2 cellular contexts compared by ENCODE assay signal in the genomic region with DNA sequence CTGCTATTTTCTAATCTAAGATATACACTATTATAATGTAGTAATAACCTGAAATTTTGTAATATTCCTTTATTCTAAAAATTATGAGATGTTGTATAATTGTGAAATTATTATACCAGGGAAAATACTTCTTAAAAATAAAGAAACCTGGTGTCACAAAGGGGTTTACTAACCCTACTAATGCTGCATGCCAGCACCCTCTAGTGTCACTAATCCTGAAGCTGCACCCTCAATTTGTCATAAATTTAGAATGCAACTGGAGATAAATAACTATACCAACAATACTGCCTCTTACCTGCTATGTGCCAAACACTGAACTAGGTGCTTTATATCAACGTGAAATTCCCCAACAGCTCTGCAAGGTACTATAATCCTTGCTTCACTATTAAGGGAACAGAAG.
TF ChIP-seq lines count a peak whose summit lies in the region.

No MANE protein-coding gene starts in this region.

TF ChIP-seq in IMR-90, 13 proteins besides CTCF, POLR2A, EP300 and RAD21:
- TF ChIP-seq MAFK (IDR thresholded peaks at IDR 0.05; ENCODE audit: low read depth, low read length) = no peak
- no peak for TF ChIP-seq CHD1 (IDR thresholded peaks at IDR 0.05; ENCODE audit: low read depth, low read length)
- no peak for TF ChIP-seq MAZ (IDR thresholded peaks at IDR 0.05; ENCODE audit: borderline replicate concordance, low read depth, low read length)
- no peak for TF ChIP-seq MXI1 (IDR thresholded peaks at IDR 0.05; ENCODE audit: borderline replicate concordance, low read depth, low read length)
- TF ChIP-seq, protein P1, sequence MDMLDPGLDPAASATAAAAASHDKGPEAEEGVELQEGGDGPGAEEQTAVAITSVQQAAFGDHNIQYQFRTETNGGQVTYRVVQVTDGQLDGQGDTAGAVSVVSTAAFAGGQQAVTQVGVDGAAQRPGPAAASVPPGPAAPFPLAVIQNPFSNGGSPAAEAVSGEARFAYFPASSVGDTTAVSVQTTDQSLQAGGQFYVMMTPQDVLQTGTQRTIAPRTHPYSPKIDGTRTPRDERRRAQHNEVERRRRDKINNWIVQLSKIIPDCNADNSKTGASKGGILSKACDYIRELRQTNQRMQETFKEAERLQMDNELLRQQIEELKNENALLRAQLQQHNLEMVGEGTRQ (IDR thresholded peaks at IDR 0.05; ENCODE audit: low read depth, low read length) = no peak
- no peak for TF ChIP-seq RFX5 (IDR thresholded peaks at IDR 0.05; ENCODE audit: low read depth, low read length)
- no peak for TF ChIP-seq RCOR1 (IDR thresholded peaks at IDR 0.05; ENCODE audit: insufficient replicate concordance, low read length)
- no peak for TF ChIP-seq CEBPB (IDR thresholded peaks at IDR 0.05; ENCODE audit: low read depth, low read length)
- TF ChIP-seq NFE2L2 (IDR thresholded peaks at IDR 0.05; ENCODE audit: low read depth, low read length) = no peak
- TF ChIP-seq, protein P2, sequence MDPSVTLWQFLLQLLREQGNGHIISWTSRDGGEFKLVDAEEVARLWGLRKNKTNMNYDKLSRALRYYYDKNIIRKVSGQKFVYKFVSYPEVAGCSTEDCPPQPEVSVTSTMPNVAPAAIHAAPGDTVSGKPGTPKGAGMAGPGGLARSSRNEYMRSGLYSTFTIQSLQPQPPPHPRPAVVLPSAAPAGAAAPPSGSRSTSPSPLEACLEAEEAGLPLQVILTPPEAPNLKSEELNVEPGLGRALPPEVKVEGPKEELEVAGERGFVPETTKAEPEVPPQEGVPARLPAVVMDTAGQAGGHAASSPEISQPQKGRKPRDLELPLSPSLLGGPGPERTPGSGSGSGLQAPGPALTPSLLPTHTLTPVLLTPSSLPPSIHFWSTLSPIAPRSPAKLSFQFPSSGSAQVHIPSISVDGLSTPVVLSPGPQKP (IDR thresholded peaks at IDR 0.05; ENCODE audit: borderline replicate concordance, low read depth, low read length) = no peak
- no peak for TF ChIP-seq SMC3 (IDR thresholded peaks at IDR 0.05; ENCODE audit: low read depth, low read length)
- no peak for TF ChIP-seq BHLHE40 (IDR thresholded peaks at IDR 0.05; ENCODE audit: low read depth, low read length)
- TF ChIP-seq FOS (IDR thresholded peaks at IDR 0.05; ENCODE audit: low read depth, low read length) = no peak

TF ChIP-seq in HepG2, 621 proteins besides CTCF, POLR2A, EP300 and RAD21:
- TF ChIP-seq, protein P3, sequence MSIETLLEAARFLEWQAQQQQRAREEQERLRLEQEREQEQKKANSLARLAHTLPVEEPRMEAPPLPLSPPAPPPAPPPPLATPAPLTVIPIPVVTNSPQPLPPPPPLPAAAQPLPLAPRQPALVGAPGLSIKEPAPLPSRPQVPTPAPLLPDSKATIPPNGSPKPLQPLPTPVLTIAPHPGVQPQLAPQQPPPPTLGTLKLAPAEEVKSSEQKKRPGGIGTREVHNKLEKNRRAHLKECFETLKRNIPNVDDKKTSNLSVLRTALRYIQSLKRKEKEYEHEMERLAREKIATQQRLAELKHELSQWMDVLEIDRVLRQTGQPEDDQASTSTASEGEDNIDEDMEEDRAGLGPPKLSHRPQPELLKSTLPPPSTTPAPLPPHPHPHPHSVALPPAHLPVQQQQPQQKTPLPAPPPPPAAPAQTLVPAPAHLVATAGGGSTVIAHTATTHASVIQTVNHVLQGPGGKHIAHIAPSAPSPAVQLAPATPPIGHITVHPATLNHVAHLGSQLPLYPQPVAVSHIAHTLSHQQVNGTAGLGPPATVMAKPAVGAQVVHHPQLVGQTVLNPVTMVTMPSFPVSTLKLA (IDR thresholded peaks at IDR 0.05) = no peak
- peak; percentile 38 for TF ChIP-seq STAG1 (CRISPR knock-in tag; IDR thresholded peaks at IDR 0.05)
- TF ChIP-seq, protein P4, sequence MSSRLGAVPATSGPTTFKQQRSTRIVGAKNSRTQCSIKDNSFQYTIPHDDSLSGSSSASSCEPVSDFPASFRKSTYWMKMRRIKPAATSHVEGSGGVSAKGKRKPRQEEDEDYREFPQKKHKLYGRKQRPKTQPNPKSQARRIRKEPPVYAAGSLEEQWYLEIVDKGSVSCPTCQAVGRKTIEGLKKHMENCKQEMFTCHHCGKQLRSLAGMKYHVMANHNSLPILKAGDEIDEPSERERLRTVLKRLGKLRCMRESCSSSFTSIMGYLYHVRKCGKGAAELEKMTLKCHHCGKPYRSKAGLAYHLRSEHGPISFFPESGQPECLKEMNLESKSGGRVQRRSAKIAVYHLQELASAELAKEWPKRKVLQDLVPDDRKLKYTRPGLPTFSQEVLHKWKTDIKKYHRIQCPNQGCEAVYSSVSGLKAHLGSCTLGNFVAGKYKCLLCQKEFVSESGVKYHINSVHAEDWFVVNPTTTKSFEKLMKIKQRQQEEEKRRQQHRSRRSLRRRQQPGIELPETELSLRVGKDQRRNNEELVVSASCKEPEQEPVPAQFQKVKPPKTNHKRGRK (CRISPR knock-in tag; IDR thresholded peaks at IDR 0.05) = no peak
